Comparison of ENCODE assay signal across 17 cellular contexts in genomic region chr1:24639094-24639493, GRCh38. TPM values are rescaled to one million over a fixed set of nuclear protein-coding genes. Genes with fewer than 3 reads are reported as not detected.
DNase-seq lines count a peak whose midpoint lies in the region; TF ChIP-seq lines count a peak whose summit lies in the region.
"Had no signal": no experiment of that assay in that cellular context is flagged by ENCODE, and none has a peak within 500 bp of the region (broad histone marks: within the 10 kb centered on the region; RNA-seq: fewer than 3 reads in every experiment).

No MANE protein-coding gene starts in this region.

- H3K4me1 ChIP-seq in mammary epithelial cell (ENCODE audit: insufficient read depth, low read length): peaks cover 9% of the 10 kb centered on the region

- H3K27ac Mint-ChIP-seq in T-helper 1 cell treated with Interleukin-12 subunit alpha and Interleukin-12 subunit beta and Interleukin-4 antibody, amounts not matched to agents 30 μg/mL and 1 μg/mL, for 36 hours: no peak overlapping the region
- H3K27ac Mint-ChIP-seq in MCF 10A (ENCODE audit: low read depth, unreplicated experiment): no peak overlapping the region
- peak overlapping the region in 4 of 5 experiments; percentile 34 to 71 (median 46) for H3K27ac Mint-ChIP-seq in brain
- no peak overlapping the region for H3K27ac Mint-ChIP-seq in neural crest cell (ENCODE audit: unreplicated experiment)
- H3K27ac Mint-ChIP-seq: HFFc6 had no signal

- no peaks in the 10 kb centered on the region for H3K27me3 ChIP-seq in mammary epithelial cell (ENCODE audit: insufficient read depth, low read length)

- POLR2A ChIA-PET in MCF 10A (lab: Yijun Ruan, JAX): interaction anchor here (0.6 kb wide), 2 partner anchors 143 to 317 kb away, joined by 3 read pairs; no protein-coding TSS in a partner anchor

- no peak overlapping the region for H3K4me3 ChIP-seq in mammary epithelial cell (replicated peaks in 1 of 3; ENCODE audit: insufficient read depth in 1 of 3, low read depth in 2 of 3, low read length in 3 of 3)
- H3K4me3 ChIP-seq: mucosa of descending colon, skin epidermis had no signal

- intact Hi-C loops in MCF 10A (cut with micrococcal nuclease): loop anchor here (5.0 kb wide), 3 partner anchors 47 to 222 kb away; partner anchors contain the start of gene NIPAL3
- intact Hi-C loops in mammary epithelial cell (cut with micrococcal nuclease): no loop called here

- H3K36me3 ChIP-seq in mammary epithelial cell (ENCODE audit: insufficient read depth, low read length): no peaks in the 10 kb centered on the region

- peaks cover 11% of the 10 kb centered on the region for H3K4me1 Mint-ChIP-seq in T-helper 1 cell treated with Interleukin-12 subunit alpha and Interleukin-12 subunit beta and Interleukin-4 antibody, amounts not matched to agents 30 μg/mL and 1 μg/mL, for 36 hours (ENCODE audit: low read depth)
- peaks cover 21% of the 10 kb centered on the region for H3K4me1 Mint-ChIP-seq in MCF 10A (ENCODE audit: insufficient read depth, unreplicated experiment)
- H3K4me1 Mint-ChIP-seq in brain: peaks cover 26% of the 10 kb centered on the region
- H3K4me1 Mint-ChIP-seq in neural crest cell: peaks cover 21% of the 10 kb centered on the region

- no peaks in the 10 kb centered on the region for H3K9me3 Mint-ChIP-seq in T-helper 1 cell treated with Interleukin-12 subunit alpha and Interleukin-12 subunit beta and Interleukin-4 antibody, amounts not matched to agents 30 μg/mL and 1 μg/mL, for 36 hours
- H3K9me3 Mint-ChIP-seq in MCF 10A (ENCODE audit: unreplicated experiment): no peaks in the 10 kb centered on the region
- peaks cover 0 to 4% (median 0%) of the 10 kb centered on the region in 5 experiments for H3K9me3 Mint-ChIP-seq in brain
- no peaks in the 10 kb centered on the region for H3K9me3 Mint-ChIP-seq in neural crest cell
- H3K9me3 Mint-ChIP-seq: HFFc6 had no signal

- TF ChIP-seq CTCF in MCF 10A (IDR thresholded peaks at IDR 0.05; ENCODE audit: unreplicated experiment) (no peak), mammary epithelial cell (conservative IDR thresholded peaks at IDR 0.05 in 1 of 2, IDR thresholded peaks at IDR 0.05 in 1 of 2; ENCODE audit: extremely low read depth in 1 of 2, insufficient read depth in 1 of 2, low read depth in 1 of 2, low read length in 2 of 2) (no peak), brain (conservative IDR thresholded peaks at IDR 0.05) (no peak), neural crest cell (conservative IDR thresholded peaks at IDR 0.05) (no peak)

- H3K27ac ChIP-seq in mammary epithelial cell (ENCODE audit: insufficient read depth, low read depth, low read length): no peak overlapping the region
- H3K27ac ChIP-seq: 22Rv1, skin epidermis had no signal

- CTCF ChIA-PET in MCF 10A (lab: Yijun Ruan, JAX) (interaction anchor here (0.6 to 9.7 kb wide), 5 partner anchors 49 to 439 kb away, joined by 3 to 88 read pairs (median 6); no protein-coding TSS in a partner anchor), mammary epithelial cell (lab: Charles Lee; ENCODE audit: low non-redundant PET) (interaction anchor here (0.6 kb wide), 1 partner anchor 52 kb away, joined by 3 read pairs; no protein-coding TSS in a partner anchor)

- H4K20me1 ChIP-seq in mammary epithelial cell (ENCODE audit: insufficient read depth, low read length): no peaks in the 10 kb centered on the region

- H3K9me3 ChIP-seq in mammary epithelial cell (replicated peaks; ENCODE audit: insufficient read depth, low read length): no peaks in the 10 kb centered on the region
- H3K9me3 ChIP-seq: mucosa of descending colon had no signal

- H3K36me3 Mint-ChIP-seq in T-helper 1 cell treated with Interleukin-12 subunit alpha and Interleukin-12 subunit beta and Interleukin-4 antibody, amounts not matched to agents 30 μg/mL and 1 μg/mL, for 36 hours (ENCODE audit: low read depth): peaks cover 5% of the 10 kb centered on the region
- H3K36me3 Mint-ChIP-seq in MCF 10A (ENCODE audit: insufficient read depth, unreplicated experiment) (no peaks in the 10 kb centered on the region), brain (no peaks in the 10 kb centered on the region), neural crest cell (ENCODE audit: low read depth) (no peaks in the 10 kb centered on the region)

- H3K9ac ChIP-seq in mammary epithelial cell (ENCODE audit: insufficient read depth, low read length): no peak overlapping the region

- no peak overlapping the region for H3K4me2 ChIP-seq in mammary epithelial cell (ENCODE audit: insufficient read depth, low read depth, low read length)

- peaks cover 23% of the 10 kb centered on the region for H3K27me3 Mint-ChIP-seq in T-helper 1 cell treated with Interleukin-12 subunit alpha and Interleukin-12 subunit beta and Interleukin-4 antibody, amounts not matched to agents 30 μg/mL and 1 μg/mL, for 36 hours (ENCODE audit: low read depth)
- peaks cover 22% of the 10 kb centered on the region for H3K27me3 Mint-ChIP-seq in MCF 10A (ENCODE audit: insufficient read depth, unreplicated experiment)
- peaks cover 23% of the 10 kb centered on the region for H3K27me3 Mint-ChIP-seq in brain
- peaks cover 26% of the 10 kb centered on the region for H3K27me3 Mint-ChIP-seq in neural crest cell (ENCODE audit: low read depth)

- H3K4me3 Mint-ChIP-seq in T-helper 1 cell treated with Interleukin-12 subunit alpha and Interleukin-12 subunit beta and Interleukin-4 antibody, amounts not matched to agents 30 μg/mL and 1 μg/mL, for 36 hours: peak overlapping the region; percentile 11
- H3K4me3 Mint-ChIP-seq in MCF 10A (ENCODE audit: unreplicated experiment) (peak overlapping the region; percentile 13), brain (peak overlapping the region in 4 of 5 experiments; percentile 7 to 83 (median 34)), neural crest cell (peak overlapping the region; percentile 58)
- H3K4me3 Mint-ChIP-seq: HFFc6 had no signal

- dilution Hi-C loops in mammary epithelial cell (cut with HindIII; ENCODE audit: low sequenced_read_pairs): loop anchor here (5.0 to 10.0 kb wide), 6 partner anchors 52 to 554 kb away; no protein-coding TSS in a partner anchor

- DNase-seq in T-helper 1 cell (no peak), MCF 10A (ENCODE audit: unreplicated experiment) (no peak), mammary epithelial cell (no peak), neural crest cell (ENCODE audit: low read depth, low spot score) (no peak), mesenteric fat pad (ENCODE audit: low spot score) (no peak), NCI-H446 (lab: John Stamatoyannopoulos, UW) (no peak)
- DNase-seq: activated effector memory CD4-positive, alpha-beta T cell treated with anti-CD3 and anti-CD28 coated beads, Interleukin-2, amount 50 U/mL, for 16 hours; DMS79; HFFc6; MM.1S; mucosa of descending colon; NCI-H1417; Right ventricle myocardium superior had no signal

- peaks cover 17% of the 10 kb centered on the region for H3K79me2 ChIP-seq in mammary epithelial cell (ENCODE audit: insufficient read depth, low read length)

- BruUV-seq in MCF 10A (replicated peaks; lab: Mats Ljungman, UMichigan) (no TSS peak), mammary epithelial cell (replicated peaks; lab: Mats Ljungman, UMichigan) (no TSS peak)

- WGBS in mammary epithelial cell (ENCODE audit: low coverage, missing lambda C conversion rate): 100% methylated on average over 2 of the region's 2 CpGs

- no peak overlapping the region for H2AFZ ChIP-seq in mammary epithelial cell (ENCODE audit: low read depth, low read length)

- in situ Hi-C loops in mammary epithelial cell (cut with MboI; ENCODE audit: low sequenced_read_pairs in 2 of 2): loop anchor here in 1 of 2 donors (25.0 kb wide), 2 partner anchors 227 to 452 kb away; partner anchors contain the start of genes IFNLR1, NIPAL3 and STPG1

RNA-seq across cellular contexts. Expression of gene SRRM1, which starts 4.0 kb away (rescaled TPM):
- total RNA-seq in MCF 10A (2022) (154 and 171 TPM in 2 replicates), mammary epithelial cell (100 to 1,000 TPM in 1 of 2 donors, 10 to 100 TPM in 1; 56.0 to 146 TPM), neural crest cell (217 and 229 TPM in 2 replicates), mesenteric fat pad (103 TPM)
- polyA plus RNA-seq in mammary epithelial cell (67.2 TPM), brain (ENCODE audit: insufficient read depth, low read depth, low replicate concordance) (36.3 TPM)
- polyA minus RNA-seq in mammary epithelial cell: 97.4 TPM

Comparison
In these comparisons a context has a peak if more than half of its experiments do, and no peak if none do; other contexts are left out.
1. H3K27ac Mint-ChIP-seq: peak in brain (4 of 5); none in T-helper 1 cell treated with Interleukin-12 subunit alpha and Interleukin-12 subunit beta and Interleukin-4 antibody, amounts not matched to agents 30 μg/mL and 1 μg/mL, for 36 hours (single experiment), MCF 10A (single experiment) and neural crest cell (single experiment).
2. Peak in every context shown above with its lines, with median percentiles within 50 percentile points of each other: H3K4me3 Mint-ChIP-seq.